8 cellular contexts compared by ENCODE assay signal in genomic region chr5:94618029-94618492, GRCh38. TPM values are rescaled to one million over a fixed set of nuclear protein-coding genes. Genes with fewer than 3 reads are reported as not detected.
DNase-seq lines count a peak whose midpoint lies in the region; ATAC-seq and FAIRE-seq lines count a peak whose summit lies in the region.

No MANE protein-coding gene starts in this region.

- ATAC-seq in GM21515 (IDR thresholded peaks at IDR 0.05; ENCODE audit: unreplicated experiment), result peak; percentile 33

- peak; percentile 23 for FAIRE-seq in G401.6 (lab: Jason Lieb, UNC)

- peak; percentile 20 for DNase-seq in HS-27A (ENCODE audit: low read depth)
- peak; percentile 73 for DNase-seq in RPMI7951 (ENCODE audit: low read depth)
- peak; percentile 49 for DNase-seq in cerebellum (ENCODE audit: low spot score)
- DNase-seq in kidney glomerular epithelial cell (lab: John Stamatoyannopoulos, UW), result peak; percentile 57
- peak; percentile 1 for DNase-seq in stimulated activated CD8-positive, alpha-beta memory T cell treated with anti-CD3 and anti-CD28 coated beads, Interleukin-12 subunit alpha, Interleukin-12 subunit beta, amount 100 ng/mL, for 24 hours (ENCODE audit: extremely low read depth)
- DNase-seq in activated CD4-positive, alpha-beta T cell treated with anti-CD3 and anti-CD28 coated beads for 4 hours, result no peak

RNA-seq across cellular contexts. Expression of gene KIAA0825, which starts 0.3 kb away (rescaled TPM):
- 1.5 and 2.3 TPM in 2 replicates for total RNA-seq in RPMI7951 (2014; rRNA removed; shearing (Covaris generic))
- total RNA-seq in cerebellum, result 25.2 TPM

RNA-seq across cellular contexts. Expression of gene SLF1, which starts 0.4 kb away (rescaled TPM):
- total RNA-seq in RPMI7951 (2014; rRNA removed; shearing (Covaris generic)), result 15.1 and 19.2 TPM in 2 replicates
- total RNA-seq in cerebellum, result 54.3 TPM

Comparison
In these comparisons a context has a peak if more than half of its experiments do, and no peak if none do; other contexts are left out.
1. DNase-seq: peak in HS-27A (single experiment), RPMI7951 (single experiment), cerebellum (single experiment), kidney glomerular epithelial cell (single experiment) and stimulated activated CD8-positive, alpha-beta memory T cell treated with anti-CD3 and anti-CD28 coated beads, Interleukin-12 subunit alpha, Interleukin-12 subunit beta, amount 100 ng/mL, for 24 hours (single experiment); none in activated CD4-positive, alpha-beta T cell treated with anti-CD3 and anti-CD28 coated beads for 4 hours (0 of 2).